16 cellular contexts compared by ENCODE assay signal in the genomic region with DNA sequence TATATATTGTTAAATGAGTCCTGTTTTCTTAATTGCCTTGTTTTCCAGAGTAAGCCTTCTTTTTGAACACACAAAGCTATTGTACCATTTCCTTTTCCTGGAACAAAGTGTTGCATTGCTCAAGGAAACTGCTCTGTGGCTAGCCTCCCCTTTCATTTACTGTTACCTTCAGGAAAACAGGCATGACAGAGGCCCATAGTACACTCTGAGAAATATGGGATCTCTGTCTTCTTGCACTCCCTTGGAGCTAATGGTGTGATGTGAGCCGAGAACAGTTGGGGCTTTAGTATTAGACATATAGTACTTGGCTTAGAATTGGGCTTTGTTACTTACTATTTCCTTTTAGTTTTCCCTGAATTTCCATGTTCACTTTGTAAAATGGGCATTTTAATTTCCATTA.
"Had no signal": no experiment of that assay in that cellular context is flagged by ENCODE, and none has a peak within 500 bp of the region (broad histone marks: within the 10 kb centered on the region; RNA-seq: fewer than 3 reads in every experiment).

No MANE protein-coding gene starts in this region.

- H3K27ac ChIP-seq: left lung had no signal

- H3K4me3 ChIP-seq: left lung, prostate gland had no signal

- H3K9me3 ChIP-seq: left lung, prostate gland had no signal

- H3K4me1 ChIP-seq: prostate gland had no signal

- H3K36me3 ChIP-seq: prostate gland had no signal

- FAIRE-seq: kidney had no signal

- H3K27me3 ChIP-seq: left lung had no signal

- DNase-seq: activated CD4-positive, alpha-beta T cell treated with anti-CD3 and anti-CD28 coated beads for 4 hours; activated CD8-positive, alpha-beta memory T cell treated with anti-CD3 and anti-CD28 coated beads, Interleukin-2, amount 50 U/mL, for 4 hours; activated CD8-positive, alpha-beta T cell treated with anti-CD3 and anti-CD28 coated beads, Interleukin-2, amount 10 ng/mL, durations not matched to agents 7 days and 5 days; activated effector memory CD4-positive, alpha-beta T cell treated with anti-CD3 and anti-CD28 coated beads, Interleukin-2, amount 50 U/mL, for 16 hours; activated T-cell treated with anti-CD3 and anti-CD28 coated beads, Interleukin-2, amount 50 U/mL, for 48 hours; amniotic stem cell; effector memory CD8-positive, alpha-beta T cell; hypothalamus; kidney; left lung; naive thymus-derived CD8-positive, alpha-beta T cell; occipital lobe; stimulated activated CD4-positive, alpha-beta T cell treated with anti-CD3 and anti-CD28 coated beads, Interleukin-12 subunit alpha, Interleukin-12 subunit beta, amount 100 ng/mL, for 4 hours; stimulated activated CD4-positive, alpha-beta T cell treated with anti-CD3 and anti-CD28 coated beads, Interleukin-2, amount 100 ng/mL, for 24 hours; T-helper 2 cell had no signal
